In genomic region chr10:18005445-18005780, GRCh38 we compare ENCODE assay signal across 16 cellular contexts. TPM values are rescaled to one million over a fixed set of nuclear protein-coding genes. Genes with fewer than 3 reads are reported as not detected.
DNase-seq lines count a peak whose midpoint lies in the region; ATAC-seq and TF ChIP-seq lines count a peak whose summit lies in the region.
"Had no signal": no experiment of that assay in that cellular context is flagged by ENCODE, and none has a peak within 500 bp of the region (broad histone marks: within the 10 kb centered on the region; RNA-seq: fewer than 3 reads in every experiment).

No MANE protein-coding gene starts in this region.

- no peak overlapping the region for H3K4me3 Mint-ChIP-seq in chondrocyte (ENCODE audit: unreplicated experiment)
- H3K4me3 Mint-ChIP-seq: memory B cell had no signal

- TF ChIP-seq POLR2A in IMR-90 (IDR thresholded peaks at IDR 0.05; ENCODE audit: low read depth, low read length), result no peak
- no peak for TF ChIP-seq POLR2A in spleen (IDR thresholded peaks at IDR 0.05)

- no peaks in the 10 kb centered on the region for H3K27me3 Mint-ChIP-seq in chondrocyte (ENCODE audit: low read depth)
- H3K27me3 Mint-ChIP-seq: memory B cell had no signal

- peaks cover 42% of the 10 kb centered on the region for H3K4me1 Mint-ChIP-seq in chondrocyte (ENCODE audit: low read depth)
- H3K4me1 Mint-ChIP-seq: memory B cell had no signal

- no peak overlapping the region for H2AFZ ChIP-seq in IMR-90 (replicated peaks; ENCODE audit: low read length, poor library complexity)
- H2AFZ ChIP-seq in mesenchymal stem cell (ENCODE audit: low read depth, low read length), result no peak overlapping the region

- no peak overlapping the region for H3K9ac ChIP-seq in BLaER1
- no peak overlapping the region for H3K9ac ChIP-seq in IMR-90 (ENCODE audit: low read depth, low read length)
- H3K9ac ChIP-seq in mesenchymal stem cell (ENCODE audit: low read length), result peak overlapping the region; percentile 71

- WGBS in IMR-90 (ENCODE audit: extremely low coverage in 2 of 2, insufficient read length in 1 of 2), 2 experiments, result no CpG with 5 or more reads among the region's 3 CpGs
- 6% methylated on average over 2 of the region's 3 CpGs for WGBS in mesenchymal stem cell
- WGBS in spleen, 5 donors, result 30 to 46% (median 43%) methylated on average over 3 of the region's 3 CpGs

- H3K14ac ChIP-seq in IMR-90 (replicated peaks; ENCODE audit: low read depth, low read length) (0 out of 2 replicates have a peak overlapping the region, but pooled peaks have one; percentile 12), mesenchymal stem cell (ENCODE audit: low read length in 2 of 2) (no peak overlapping the region)

- H3K79me1 ChIP-seq in IMR-90 (ENCODE audit: low read depth in 1 of 2, low read length in 2 of 2), result no peaks in the 10 kb centered on the region
- no peaks in the 10 kb centered on the region for H3K79me1 ChIP-seq in mesenchymal stem cell (replicated peaks; ENCODE audit: low read length, poor library complexity, severe bottlenecking)

- H3K4me2 ChIP-seq in BLaER1, result peak overlapping the region; percentile 49; the same call in 1 of the 2 replicates
- peak overlapping the region; percentile 87; the same call in 1 of the 2 replicates for H3K4me2 ChIP-seq in IMR-90 (ENCODE audit: low read depth, low read length)
- peak overlapping the region; percentile 38 for H3K4me2 ChIP-seq in mesenchymal stem cell (ENCODE audit: low read length, poor library complexity, severe bottlenecking)

- POLR2A ChIA-PET in IMR-90 (lab: Charles Lee; ENCODE audit: unreplicated experiment), result interaction anchor here (0.5 kb wide), 1 partner anchor 228 kb away, joined by 3 read pairs; no protein-coding TSS in a partner anchor

- in situ Hi-C loops in IMR-90 (cut with MboI; ENCODE audit: low sequenced_read_pairs), result no loop called here

- BruUV-seq in IMR-90 (replicated peaks; lab: Mats Ljungman, UMichigan), result no TSS peak

- H3K9me1 ChIP-seq in IMR-90 (ENCODE audit: insufficient read depth, low read length), result peaks cover 2% of the 10 kb centered on the region; the same call in 1 of the 2 replicates

- no peak overlapping the region for H3K4me3 ChIP-seq in BLaER1
- H3K4me3 ChIP-seq in IMR-90 (ENCODE audit: insufficient read depth, low read depth, low read length), result peak overlapping the region; percentile 9; the same call in 1 of the 2 replicates
- peak overlapping the region in 1 of 2 experiments; percentile 63 for H3K4me3 ChIP-seq in mesenchymal stem cell (ENCODE audit: insufficient read depth in 1 of 2, low read depth in 1 of 2, low read length in 2 of 2)
- no peak overlapping the region for H3K4me3 ChIP-seq in spleen

- H3K23ac ChIP-seq in IMR-90 (ENCODE audit: low read depth, low read length) (peak overlapping the region; percentile 20; the same call in 1 of the 2 replicates), mesenchymal stem cell (ENCODE audit: low read length in 2 of 2) (no peak overlapping the region)

- H3K27ac Mint-ChIP-seq in chondrocyte (ENCODE audit: unreplicated experiment), result peak overlapping the region; percentile 43
- H3K27ac Mint-ChIP-seq: memory B cell had no signal

- H3K4ac ChIP-seq in IMR-90 (ENCODE audit: low read depth, low read length), result no peak overlapping the region
- no peak overlapping the region for H3K4ac ChIP-seq in mesenchymal stem cell (ENCODE audit: low read depth in 1 of 2, low read length in 2 of 2)

- no peaks in the 10 kb centered on the region for H3K36me3 ChIP-seq in BLaER1
- no peaks in the 10 kb centered on the region for H3K36me3 ChIP-seq in IMR-90 (ENCODE audit: control insufficient read depth, insufficient read depth, low read length)
- H3K36me3 ChIP-seq in mesenchymal stem cell (ENCODE audit: control insufficient read depth in 1 of 2, insufficient read depth in 2 of 2, low read depth in 1 of 2, low read length in 2 of 2), result no peaks in the 10 kb centered on the region
- H3K36me3 ChIP-seq in spleen, result no peaks in the 10 kb centered on the region

- H4K8ac ChIP-seq in IMR-90 (ENCODE audit: low read depth in 2 of 2, low read length in 2 of 2) (0 out of 4 replicates have a peak overlapping the region, but pooled peaks of 1 of the 2 experiments have one; percentile 13), mesenchymal stem cell (ENCODE audit: low read length) (no peak overlapping the region)

- H3K4me1 ChIP-seq in BLaER1 (peaks cover 37% of the 10 kb centered on the region), IMR-90 (ENCODE audit: control insufficient read depth, insufficient read depth, low read length) (peaks cover 2% of the 10 kb centered on the region), mesenchymal stem cell (ENCODE audit: control insufficient read depth, insufficient read depth, low read depth, low read length) (no peaks in the 10 kb centered on the region), spleen (peaks cover 0 to 3% (median 0%) of the 10 kb centered on the region in 6 donors)

- H2BK5ac ChIP-seq in IMR-90 (ENCODE audit: low read depth, low read length, poor library complexity, severe bottlenecking), result no peak overlapping the region
- H2BK5ac ChIP-seq in mesenchymal stem cell (ENCODE audit: low read depth, low read length, poor library complexity, severe bottlenecking), result no peak overlapping the region

- H2AK5ac ChIP-seq in IMR-90 (ENCODE audit: low read depth, low read length) (no peak overlapping the region), mesenchymal stem cell (ENCODE audit: low read length, severe bottlenecking) (no peak overlapping the region)

- H4K5ac ChIP-seq in IMR-90 (ENCODE audit: low read depth, low read length), result no peak overlapping the region; the same call in 1 of the 2 replicates

- H3K9me3 ChIP-seq in BLaER1 (no peaks in the 10 kb centered on the region), IMR-90 (ENCODE audit: control insufficient read depth, insufficient read depth, low read length) (no peaks in the 10 kb centered on the region), mesenchymal stem cell (ENCODE audit: control insufficient read depth, low read length) (no peaks in the 10 kb centered on the region), spleen (no peaks in the 10 kb centered on the region)

- H2BK120ac ChIP-seq in IMR-90 (ENCODE audit: low read depth, low read length), result peak overlapping the region; percentile 4; the same call in 1 of the 2 replicates
- H2BK120ac ChIP-seq in mesenchymal stem cell (ENCODE audit: low read depth, low read length), result no peak overlapping the region

- no peak for DNase-seq in IMR-90
- DNase-seq in chondrocyte (ENCODE audit: low spot score), result no peak
- DNase-seq in mesenchymal stem cell, result no peak
- DNase-seq in NK-92 treated with Interleukin-12 subunit alpha and Interleukin-12 subunit beta, amount 100 ng/mL, for 24 hours (lab: John Stamatoyannopoulos, UW), result no peak
- DNase-seq in HCEC 1CT, result no peak
- DNase-seq in spleen, result no peak
- DNase-seq: activated CD4-positive, alpha-beta T cell treated with anti-CD3 and anti-CD28 coated beads for 4 hours; activated CD8-positive, alpha-beta memory T cell treated with anti-CD3 and anti-CD28 coated beads, Interleukin-2, amount 50 U/mL, for 48 hours; activated naive CD4-positive, alpha-beta T cell; COR-L47; NCI-H187; NCI-H510A; stimulated activated CD4-positive, alpha-beta T cell treated with anti-CD3 and anti-CD28 coated beads, Interleukin-2, amount 100 ng/mL, for 24 hours had no signal

- TF ChIP-seq CTCF in IMR-90 (conservative IDR thresholded peaks at IDR 0.05; ENCODE audit: low read depth, low read length) (no peak), chondrocyte (IDR thresholded peaks at IDR 0.05) (no peak), spleen (IDR thresholded peaks at IDR 0.05 in 8 of 11, conservative IDR thresholded peaks at IDR 0.05 in 3 of 11) (no peak)

- H4K91ac ChIP-seq in IMR-90 (ENCODE audit: insufficient read depth, low read depth, low read length) (no peak overlapping the region), mesenchymal stem cell (ENCODE audit: low read length) (no peak overlapping the region)

- H2AK9ac ChIP-seq in IMR-90 (replicated peaks; ENCODE audit: low read depth, low read length, poor library complexity), result no peak overlapping the region

- intact Hi-C loops in IMR-90 (cut with micrococcal nuclease), result no loop called here
- intact Hi-C loops in spleen (cut with DNase I; ENCODE audit: low total_unique reads), result no loop called here

- no peaks in the 10 kb centered on the region for H3K36me3 Mint-ChIP-seq in chondrocyte (ENCODE audit: low read depth)
- H3K36me3 Mint-ChIP-seq: memory B cell had no signal

- peak overlapping the region; percentile 7; the same call in 1 of the 2 replicates for H3K18ac ChIP-seq in IMR-90 (ENCODE audit: low read depth, low read length)
- H3K18ac ChIP-seq in mesenchymal stem cell (ENCODE audit: low read depth in 1 of 2, low read length in 2 of 2), result no peak overlapping the region

- H3K9me3 Mint-ChIP-seq in chondrocyte (ENCODE audit: low read depth), result no peaks in the 10 kb centered on the region
- H3K9me3 Mint-ChIP-seq: memory B cell had no signal

- no peak for TF ChIP-seq RAD21 in IMR-90 (IDR thresholded peaks at IDR 0.05; ENCODE audit: low read length)

- CTCF ChIA-PET in IMR-90 (lab: Yijun Ruan, JAX), result interaction anchor here (0.7 to 1.3 kb wide), 2 partner anchors 98 to 211 kb away, joined by 3 to 6 read pairs; no protein-coding TSS in a partner anchor

- H3K56ac ChIP-seq in IMR-90 (ENCODE audit: extremely low read depth, insufficient read depth, low read length), result no peak overlapping the region

- dilution Hi-C loops in IMR-90 (cut with HindIII; ENCODE audit: low sequenced_read_pairs, unreplicated experiment), result no loop called here

- ATAC-seq in IMR-90 (ENCODE audit: low read depth) (peak; percentile 11), GM21619 (IDR thresholded peaks at IDR 0.05; ENCODE audit: unreplicated experiment) (no peak)

- H3K27ac ChIP-seq in BLaER1 (no peak overlapping the region), IMR-90 (ENCODE audit: insufficient read depth, low read length) (no peak overlapping the region), mesenchymal stem cell (ENCODE audit: low read length, poor library complexity, severe bottlenecking) (peak overlapping the region; percentile 40), spleen (no peak overlapping the region)

- H4K20me1 ChIP-seq in BLaER1, result no peaks in the 10 kb centered on the region
- H4K20me1 ChIP-seq in IMR-90 (ENCODE audit: insufficient read depth, low read length), result no peaks in the 10 kb centered on the region

- H3K27me3 ChIP-seq in BLaER1, result no peaks in the 10 kb centered on the region
- no peaks in the 10 kb centered on the region; the same call in 1 of the 2 replicates for H3K27me3 ChIP-seq in IMR-90 (ENCODE audit: control insufficient read depth, insufficient read depth, low read length)
- no peaks in the 10 kb centered on the region for H3K27me3 ChIP-seq in mesenchymal stem cell (ENCODE audit: control insufficient read depth in 1 of 2, insufficient read depth in 1 of 2, low read length in 2 of 2)
- no peaks in the 10 kb centered on the region for H3K27me3 ChIP-seq in spleen (replicated peaks in 1 of 7)

- H2BK12ac ChIP-seq in mesenchymal stem cell (ENCODE audit: low read length in 2 of 2), result no peak overlapping the region

- H2BK15ac ChIP-seq in IMR-90 (ENCODE audit: low read depth, low read length) (no peak overlapping the region), mesenchymal stem cell (ENCODE audit: low read depth, poor library complexity, severe bottlenecking) (no peak overlapping the region)

- peak overlapping the region; percentile 7; the same call in 1 of the 2 replicates for H2BK20ac ChIP-seq in IMR-90 (ENCODE audit: low read depth, low read length)

RNA-seq across cellular contexts. Expression of gene SLC39A12, which starts 53.7 kb away (rescaled TPM):
- total RNA-seq in IMR-90 (2012; rRNA removed) (not detected in 2 replicates), chondrocyte (not detected in 3 replicates), spleen (under 1 TPM in 5 of 7 donors, not detected in 2; 0.10 to 0.37 (median 0.20) TPM)
- polyA plus RNA-seq in IMR-90 (2012; rRNA removed) (not detected in 2 replicates), spleen (under 1 TPM; 0.06 to 0.10 (median 0.09) TPM)
- not detected in 2 replicates for polyA plus RNA-seq in IMR-90 (2012; cell fraction: cytosol; rRNA removed)
- not detected in 2 replicates for polyA plus RNA-seq in IMR-90 (2012; cell fraction: nucleus; rRNA removed; ENCODE audit: low replicate concordance)
- not detected for polyA plus RNA-seq in mesenchymal stem cell (2013, experiment 1 of 2)
- polyA plus RNA-seq in mesenchymal stem cell (2013, experiment 2 of 2), result not detected
